Comparison of ENCODE assay signal across 16 cellular contexts in the genomic region with DNA sequence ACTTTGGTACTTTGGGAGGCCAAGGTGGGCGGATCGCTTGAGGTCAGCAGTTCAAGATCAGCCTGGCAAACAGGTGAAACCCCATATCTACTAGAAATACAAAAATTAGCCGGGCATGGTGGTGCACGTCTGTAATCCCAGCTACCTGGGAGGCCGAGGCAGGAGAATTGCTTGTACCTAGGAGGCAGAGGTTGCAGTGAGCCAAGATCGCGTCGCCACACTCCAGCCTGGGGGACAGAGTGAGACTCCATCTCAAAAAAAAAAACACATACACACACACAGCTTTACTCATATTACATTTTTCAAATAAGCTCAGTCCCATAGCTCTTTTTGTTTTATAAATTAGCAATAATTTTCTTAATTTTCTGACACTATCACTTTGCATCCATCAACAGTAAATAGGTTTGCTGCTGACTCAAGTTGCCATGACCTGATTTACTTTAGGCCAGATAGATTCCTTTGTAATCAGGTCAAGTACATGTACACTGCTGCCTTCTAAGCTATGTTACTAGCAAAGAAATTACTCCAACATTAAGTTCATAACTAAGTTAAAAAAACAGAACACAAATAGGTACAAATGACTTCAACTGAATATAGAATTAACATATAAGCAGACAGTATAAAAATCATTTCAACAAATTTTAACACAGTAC.
"Had no signal": no experiment of that assay in that cellular context is flagged by ENCODE, and none has a peak within 500 bp of the region (broad histone marks: within the 10 kb centered on the region; RNA-seq: fewer than 3 reads in every experiment).

No MANE protein-coding gene starts in this region.

- FAIRE-seq: endometrium, frontal cortex, pancreas had no signal

- DNase-seq: cortex of kidney; effector memory CD4-positive, alpha-beta T cell; heart left ventricle; mesendoderm; naive B cell; occipital lobe; pancreas; stimulated activated CD4-positive, alpha-beta T cell treated with anti-CD3 and anti-CD28 coated beads, Interleukin-2, amount 100 ng/mL, for 48 hours; stimulated activated CD8-positive, alpha-beta memory T cell treated with anti-CD3 and anti-CD28 coated beads, Interleukin-4, amount 100 ng/mL, for 48 hours; stimulated activated naive CD8-positive, alpha-beta T cell treated with anti-CD3 and anti-CD28 coated beads, Interleukin-15, Interleukin-2, amounts not matched to agents 100 U/mL and 50 U/mL, for 24 hours; trophoblast cell had no signal

- H3K4me3 ChIP-seq: heart left ventricle, pancreas, smooth muscle cell had no signal

- ATAC-seq: esophagus mucosa; heart left ventricle; pancreas; stimulated activated effector memory CD8-positive, alpha-beta T cell treated with anti-CD3 and anti-CD28 coated beads, Interleukin-12 subunit alpha, Interleukin-12 subunit beta, amount 100 ng/mL, for 72 hours; stimulated activated naive CD8-positive, alpha-beta T cell treated with anti-CD3 and anti-CD28 coated beads, Interleukin-15, Interleukin-2, amounts not matched to agents 100 U/mL and 50 U/mL, for 24 hours had no signal

- H3K27me3 ChIP-seq: heart left ventricle, pancreas had no signal

- H3K27ac ChIP-seq: heart left ventricle, pancreas had no signal
